1 cellular context compared by ENCODE assay signal in genomic region chr10:13437026-13437555, GRCh38.
TF ChIP-seq lines count a peak whose summit lies in the region.

No MANE protein-coding gene starts in this region.

TF ChIP-seq in SK-N-SH, 30 proteins besides CTCF, POLR2A, EP300 and RAD21 (continued from another document):
- TF ChIP-seq, protein P1, sequence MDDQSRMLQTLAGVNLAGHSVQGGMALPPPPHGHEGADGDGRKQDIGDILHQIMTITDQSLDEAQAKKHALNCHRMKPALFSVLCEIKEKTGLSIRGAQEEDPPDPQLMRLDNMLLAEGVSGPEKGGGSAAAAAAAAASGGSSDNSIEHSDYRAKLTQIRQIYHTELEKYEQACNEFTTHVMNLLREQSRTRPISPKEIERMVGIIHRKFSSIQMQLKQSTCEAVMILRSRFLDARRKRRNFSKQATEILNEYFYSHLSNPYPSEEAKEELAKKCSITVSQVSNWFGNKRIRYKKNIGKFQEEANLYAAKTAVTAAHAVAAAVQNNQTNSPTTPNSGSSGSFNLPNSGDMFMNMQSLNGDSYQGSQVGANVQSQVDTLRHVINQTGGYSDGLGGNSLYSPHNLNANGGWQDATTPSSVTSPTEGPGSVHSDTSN (IDR thresholded peaks at IDR 0.05) = no peak
- TF ChIP-seq, protein P2, sequence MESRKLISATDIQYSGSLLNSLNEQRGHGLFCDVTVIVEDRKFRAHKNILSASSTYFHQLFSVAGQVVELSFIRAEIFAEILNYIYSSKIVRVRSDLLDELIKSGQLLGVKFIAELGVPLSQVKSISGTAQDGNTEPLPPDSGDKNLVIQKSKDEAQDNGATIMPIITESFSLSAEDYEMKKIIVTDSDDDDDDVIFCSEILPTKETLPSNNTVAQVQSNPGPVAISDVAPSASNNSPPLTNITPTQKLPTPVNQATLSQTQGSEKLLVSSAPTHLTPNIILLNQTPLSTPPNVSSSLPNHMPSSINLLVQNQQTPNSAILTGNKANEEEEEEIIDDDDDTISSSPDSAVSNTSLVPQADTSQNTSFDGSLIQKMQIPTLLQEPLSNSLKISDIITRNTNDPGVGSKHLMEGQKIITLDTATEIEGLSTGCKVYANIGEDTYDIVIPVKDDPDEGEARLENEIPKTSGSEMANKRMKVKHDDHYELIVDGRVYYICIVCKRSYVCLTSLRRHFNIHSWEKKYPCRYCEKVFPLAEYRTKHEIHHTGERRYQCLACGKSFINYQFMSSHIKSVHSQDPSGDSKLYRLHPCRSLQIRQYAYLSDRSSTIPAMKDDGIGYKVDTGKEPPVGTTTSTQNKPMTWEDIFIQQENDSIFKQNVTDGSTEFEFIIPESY (IDR thresholded peaks at IDR 0.05; ENCODE audit: borderline replicate concordance, low read depth) = no peak
- TF ChIP-seq FOXJ3 (CRISPR knock-in tag; IDR thresholded peaks at IDR 0.05) (no peak), SIN3A (IDR thresholded peaks at IDR 0.05; ENCODE audit: borderline replicate concordance, low read depth, low read length) (no peak)
- TF ChIP-seq, protein P3, sequence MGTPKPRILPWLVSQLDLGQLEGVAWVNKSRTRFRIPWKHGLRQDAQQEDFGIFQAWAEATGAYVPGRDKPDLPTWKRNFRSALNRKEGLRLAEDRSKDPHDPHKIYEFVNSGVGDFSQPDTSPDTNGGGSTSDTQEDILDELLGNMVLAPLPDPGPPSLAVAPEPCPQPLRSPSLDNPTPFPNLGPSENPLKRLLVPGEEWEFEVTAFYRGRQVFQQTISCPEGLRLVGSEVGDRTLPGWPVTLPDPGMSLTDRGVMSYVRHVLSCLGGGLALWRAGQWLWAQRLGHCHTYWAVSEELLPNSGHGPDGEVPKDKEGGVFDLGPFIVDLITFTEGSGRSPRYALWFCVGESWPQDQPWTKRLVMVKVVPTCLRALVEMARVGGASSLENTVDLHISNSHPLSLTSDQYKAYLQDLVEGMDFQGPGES (IDR thresholded peaks at IDR 0.05; ENCODE audit: low read depth, low read length) = no peak
